8 cellular contexts compared by ENCODE assay signal in genomic region chr9:3528466-3528865, GRCh38. TPM values are rescaled to one million over a fixed set of nuclear protein-coding genes. Genes with fewer than 3 reads are reported as not detected.
DNase-seq lines count a peak whose midpoint lies in the region; ATAC-seq, FAIRE-seq and TF ChIP-seq lines count a peak whose summit lies in the region.

No MANE protein-coding gene starts in this region.

- no peak for TF ChIP-seq CTCF in SU-DHL-6 (IDR thresholded peaks at IDR 0.05; ENCODE audit: insufficient read depth, low read length, poor library complexity, severe bottlenecking)

- no peak overlapping the region for H3K4me3 ChIP-seq in SU-DHL-6 (ENCODE audit: insufficient read depth, low read length, poor library complexity, severe bottlenecking)

- no peaks in the 10 kb centered on the region for H3K27me3 ChIP-seq in SU-DHL-6 (ENCODE audit: low read length)

- H3K9ac ChIP-seq in SU-DHL-6 (ENCODE audit: low read length): peak overlapping the region; percentile 87; the same call in 1 of the 2 replicates

- H3K9me3 ChIP-seq in SU-DHL-6 (ENCODE audit: insufficient read depth, low read length): no peaks in the 10 kb centered on the region

- H3F3A ChIP-seq in SU-DHL-6 (ENCODE audit: insufficient read depth): peaks cover 18% of the 10 kb centered on the region; the same call in 1 of the 2 replicates

- H3K27ac ChIP-seq in SU-DHL-6 (ENCODE audit: low read depth, low read length): no peak overlapping the region

- peaks cover 9% of the 10 kb centered on the region for H3K36me3 ChIP-seq in SU-DHL-6 (ENCODE audit: low read length)

- peak; percentile 19 for DNase-seq in activated naive CD8-positive, alpha-beta T cell treated with anti-CD3 and anti-CD28 coated beads, Interleukin-2, amount 50 U/mL, for 16 hours (ENCODE audit: low read depth, low spot score)
- DNase-seq in stimulated activated CD4-positive, alpha-beta T cell treated with anti-CD3 and anti-CD28 coated beads, Interleukin-4, amount 100 ng/mL, for 1 hour: peak; percentile 32
- DNase-seq in left lobe of liver (ENCODE audit: low spot score): no peak
- no peak for DNase-seq in DMS53 (lab: John Stamatoyannopoulos, UW)
- no peak for DNase-seq in HTR-8/SVneo (ENCODE audit: insufficient read length, low spot score)

- H4K20me1 ChIP-seq in SU-DHL-6 (ENCODE audit: low read depth, low read length): no peaks in the 10 kb centered on the region

- H2AFZ ChIP-seq in SU-DHL-6 (ENCODE audit: low read depth, low read length, severe bottlenecking): no peak overlapping the region

- no peak for FAIRE-seq in HTR-8/SVneo (lab: Jason Lieb, UNC)

- ATAC-seq in HG03342 (IDR thresholded peaks at IDR 0.05; ENCODE audit: unreplicated experiment) (peak; percentile 10), left lobe of liver (no peak), HG02588 (IDR thresholded peaks at IDR 0.05; ENCODE audit: unreplicated experiment) (no peak)

- no peaks in the 10 kb centered on the region for H3K9me2 ChIP-seq in SU-DHL-6 (replicated peaks; ENCODE audit: insufficient read depth, low read length)

- peak overlapping the region; percentile 81 for H3K4me2 ChIP-seq in SU-DHL-6 (ENCODE audit: low read depth, low read length, poor library complexity, severe bottlenecking)

- peaks cover 49% of the 10 kb centered on the region for H3K79me2 ChIP-seq in SU-DHL-6 (ENCODE audit: insufficient read depth, low read length)

RNA-seq across cellular contexts. Expression of gene RFX3, which starts 2.7 kb away (rescaled TPM):
- 2.6 TPM for total RNA-seq in left lobe of liver

Comparison
In these comparisons a context has a peak if more than half of its experiments do, and no peak if none do; other contexts are left out.
1. DNase-seq: peak in activated naive CD8-positive, alpha-beta T cell treated with anti-CD3 and anti-CD28 coated beads, Interleukin-2, amount 50 U/mL, for 16 hours (single experiment) and stimulated activated CD4-positive, alpha-beta T cell treated with anti-CD3 and anti-CD28 coated beads, Interleukin-4, amount 100 ng/mL, for 1 hour (single experiment); none in left lobe of liver (single experiment), DMS53 (single experiment) and HTR-8/SVneo (single experiment).